In the genomic region with DNA sequence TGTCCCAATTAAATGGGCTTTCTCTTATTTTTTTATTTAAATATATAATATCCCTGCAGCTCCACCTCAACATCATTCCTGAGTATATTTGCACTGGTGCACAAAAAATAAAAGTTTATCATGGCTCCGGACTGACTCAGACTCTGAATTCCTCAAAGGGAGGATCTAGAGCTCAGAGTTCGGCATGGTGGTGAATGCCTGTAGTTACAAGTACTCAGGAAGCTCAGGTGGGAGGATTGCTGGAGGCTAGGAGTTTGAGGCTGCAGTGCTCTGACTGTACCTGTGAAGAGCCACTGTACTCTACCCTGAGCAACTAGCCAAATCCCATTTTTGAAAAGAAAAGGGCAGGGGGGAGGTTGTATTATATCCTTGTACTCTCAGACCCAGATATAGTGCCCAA, we compare ENCODE assay signal across 1 cellular context.
TF ChIP-seq lines count a peak whose summit lies in the region.

No MANE protein-coding gene starts in this region.

TF ChIP-seq in HepG2, 621 proteins besides CTCF, POLR2A, EP300 and RAD21 (continued from another document):
- TF ChIP-seq ELF3 (CRISPR knock-in tag; IDR thresholded peaks at IDR 0.05) (no peak), MTA3 (CRISPR knock-in tag; IDR thresholded peaks at IDR 0.05) (no peak)
TF ChIP-seq in HepG2: peak in this region for 0.
